In the genomic region with DNA sequence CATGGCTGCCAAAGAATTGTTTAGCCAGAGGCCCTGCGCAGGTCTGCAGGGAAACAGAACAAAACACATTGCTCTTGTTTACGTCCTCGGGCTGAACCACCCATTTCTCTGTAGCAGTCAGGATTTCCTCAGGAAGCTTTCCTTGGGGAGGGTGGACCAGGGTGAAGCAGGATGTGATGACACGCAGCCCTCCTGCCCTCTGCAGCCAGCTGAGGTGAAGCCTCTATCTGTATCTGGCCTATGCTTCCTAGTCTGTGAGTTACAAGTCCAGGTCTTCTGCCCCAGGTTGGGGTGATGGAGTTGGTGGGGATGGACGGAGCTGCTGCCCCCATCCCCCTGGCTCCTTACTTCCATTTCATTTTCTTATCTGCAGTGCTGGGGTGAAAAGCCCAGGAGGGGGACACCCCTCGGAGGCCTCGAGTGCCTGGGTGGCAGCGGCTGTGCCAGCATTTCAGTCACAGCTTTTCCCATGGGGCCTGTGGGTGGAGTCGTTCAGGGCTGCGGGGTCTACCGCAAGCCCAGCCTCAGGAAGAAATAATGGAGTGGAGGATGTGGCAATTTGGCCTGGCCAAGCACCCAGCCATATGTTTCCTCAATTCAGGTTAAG, we compare ENCODE assay signal across 9 cellular contexts. TPM values are rescaled to one million over a fixed set of nuclear protein-coding genes. Genes with fewer than 3 reads are reported as not detected.
DNase-seq lines count a peak whose midpoint lies in the region; ATAC-seq and TF ChIP-seq lines count a peak whose summit lies in the region.
"Had no signal": no experiment of that assay in that cellular context is flagged by ENCODE, and none has a peak within 500 bp of the region (broad histone marks: within the 10 kb centered on the region; RNA-seq: fewer than 3 reads in every experiment).

No MANE protein-coding gene starts in this region.

- TF ChIP-seq CTCF in transverse colon (IDR thresholded peaks at IDR 0.05): no peak
- no peak for TF ChIP-seq CTCF in CD8-positive, alpha-beta T cell (IDR thresholded peaks at IDR 0.05)

- peaks cover 4% of the 10 kb centered on the region for H3K4me1 Mint-ChIP-seq in activated CD4-positive, alpha-beta T cell treated with anti-CD3 and anti-CD28 coated beads for 36 hours
- peaks cover 24% of the 10 kb centered on the region for H3K4me1 Mint-ChIP-seq in activated T-helper 1 cell treated with anti-CD3 and anti-CD28 coated beads, Interleukin-12 subunit alpha, Interleukin-12 subunit beta, Interleukin-2, Interleukin-4 antibody, amounts not matched to agents 30 ng/mL and 10 ng/mL and 1 ng/mL, durations not matched to agents 14 hours and 24 hours and 36 hours (ENCODE audit: low read depth)
- H3K4me1 Mint-ChIP-seq in CD8-positive, alpha-beta T cell (ENCODE audit: low read depth): no peaks in the 10 kb centered on the region

- ATAC-seq in activated CD4-positive, alpha-beta T cell treated with anti-CD3 and anti-CD28 coated beads for 36 hours: no peak
- ATAC-seq in GM21515 (IDR thresholded peaks at IDR 0.05; ENCODE audit: unreplicated experiment): no peak
- no peak for ATAC-seq in CD8-positive, alpha-beta T cell
- ATAC-seq: K562 had no signal

- H3K27me3 Mint-ChIP-seq in activated CD4-positive, alpha-beta T cell treated with anti-CD3 and anti-CD28 coated beads for 36 hours: peaks cover 15% of the 10 kb centered on the region
- peaks cover 6% of the 10 kb centered on the region for H3K27me3 Mint-ChIP-seq in activated T-helper 1 cell treated with anti-CD3 and anti-CD28 coated beads, Interleukin-12 subunit alpha, Interleukin-12 subunit beta, Interleukin-2, Interleukin-4 antibody, amounts not matched to agents 30 ng/mL and 10 ng/mL and 1 ng/mL, durations not matched to agents 14 hours and 24 hours and 36 hours (ENCODE audit: insufficient read depth)
- H3K27me3 Mint-ChIP-seq in CD8-positive, alpha-beta T cell (ENCODE audit: low read depth): peaks cover 31% of the 10 kb centered on the region

- peaks cover 1% of the 10 kb centered on the region for H3K36me3 Mint-ChIP-seq in activated CD4-positive, alpha-beta T cell treated with anti-CD3 and anti-CD28 coated beads for 36 hours (ENCODE audit: low read depth)
- H3K36me3 Mint-ChIP-seq in activated T-helper 1 cell treated with anti-CD3 and anti-CD28 coated beads, Interleukin-12 subunit alpha, Interleukin-12 subunit beta, Interleukin-2, Interleukin-4 antibody, amounts not matched to agents 30 ng/mL and 10 ng/mL and 1 ng/mL, durations not matched to agents 14 hours and 24 hours and 36 hours (ENCODE audit: low read depth): no peaks in the 10 kb centered on the region
- H3K36me3 Mint-ChIP-seq in CD8-positive, alpha-beta T cell: no peaks in the 10 kb centered on the region

- no peaks in the 10 kb centered on the region for H3K36me3 ChIP-seq in transverse colon
- H3K36me3 ChIP-seq in CD8-positive, alpha-beta T cell (ENCODE audit: insufficient read depth, low read length): no peaks in the 10 kb centered on the region

- H3K4me3 ChIP-seq in transverse colon: no peak overlapping the region
- no peak overlapping the region for H3K4me3 ChIP-seq in CD8-positive, alpha-beta T cell (ENCODE audit: low read depth, low read length)
- H3K4me3 ChIP-seq: K562 had no signal

- peaks cover 0 to 12% (median 0%) of the 10 kb centered on the region in 4 donors for H3K4me1 ChIP-seq in transverse colon
- H3K4me1 ChIP-seq in CD8-positive, alpha-beta T cell (ENCODE audit: insufficient read depth, low read length): no peaks in the 10 kb centered on the region

- H3K27ac ChIP-seq in transverse colon: peak overlapping the region; percentile 25 to 50 (median 46)
- H3K27ac ChIP-seq in CD8-positive, alpha-beta T cell (ENCODE audit: low read depth, low read length): no peak overlapping the region

- H3K4me3 Mint-ChIP-seq in activated CD4-positive, alpha-beta T cell treated with anti-CD3 and anti-CD28 coated beads for 36 hours: no peak overlapping the region
- H3K4me3 Mint-ChIP-seq in activated T-helper 1 cell treated with anti-CD3 and anti-CD28 coated beads, Interleukin-12 subunit alpha, Interleukin-12 subunit beta, Interleukin-2, Interleukin-4 antibody, amounts not matched to agents 30 ng/mL and 10 ng/mL and 1 ng/mL, durations not matched to agents 14 hours and 24 hours and 36 hours: peak overlapping the region; percentile 22
- H3K4me3 Mint-ChIP-seq in CD8-positive, alpha-beta T cell: no peak overlapping the region

- in situ Hi-C loops in transverse colon (cut with MboI; ENCODE audit: low pct_ligation_motif_present in 1 of 4, low pct_unique_long_range_greater_than_20kb in 1 of 4, low sequenced_read_pairs in 3 of 4): no loop called here

- peak; percentile 13 for TF ChIP-seq EP300 in transverse colon (IDR thresholded peaks at IDR 0.05; ENCODE audit: low read depth)

- no peaks in the 10 kb centered on the region for H3K9me3 Mint-ChIP-seq in activated CD4-positive, alpha-beta T cell treated with anti-CD3 and anti-CD28 coated beads for 36 hours (ENCODE audit: low read depth)
- H3K9me3 Mint-ChIP-seq in activated T-helper 1 cell treated with anti-CD3 and anti-CD28 coated beads, Interleukin-12 subunit alpha, Interleukin-12 subunit beta, Interleukin-2, Interleukin-4 antibody, amounts not matched to agents 30 ng/mL and 10 ng/mL and 1 ng/mL, durations not matched to agents 14 hours and 24 hours and 36 hours: no peaks in the 10 kb centered on the region
- H3K9me3 Mint-ChIP-seq in CD8-positive, alpha-beta T cell: no peaks in the 10 kb centered on the region

- intact Hi-C loops in activated CD4-positive, alpha-beta T cell treated with anti-CD3 and anti-CD28 coated beads for 36 hours (cut with DNase I, micrococcal nuclease): no loop called here
- intact Hi-C loops in activated T-helper 1 cell treated with anti-CD3 and anti-CD28 coated beads, Interleukin-12 subunit alpha, Interleukin-12 subunit beta, Interleukin-2, Interleukin-4 antibody, amounts not matched to agents 30 ng/mL and 10 ng/mL and 1 ng/mL, durations not matched to agents 14 hours and 24 hours and 36 hours (cut with micrococcal nuclease): no loop called here
- intact Hi-C loops in transverse colon (cut with DNase I; ENCODE audit: low total_unique reads): no loop called here
- intact Hi-C loops in CD8-positive, alpha-beta T cell (cut with DNase I, micrococcal nuclease): no loop called here

- H3K27me3 ChIP-seq in transverse colon: no peaks in the 10 kb centered on the region
- H3K27me3 ChIP-seq in CD8-positive, alpha-beta T cell (ENCODE audit: insufficient read depth, low read length): no peaks in the 10 kb centered on the region

- TF ChIP-seq POLR2A in transverse colon (IDR thresholded peaks at IDR 0.05): no peak

- DNase-seq in activated CD4-positive, alpha-beta T cell treated with anti-CD3 and anti-CD28 coated beads for 36 hours: peak; percentile 4
- DNase-seq in activated CD4-positive, alpha-beta T cell treated with anti-CD3 and anti-CD28 coated beads for 48 hours: no peak
- DNase-seq in activated T-helper 1 cell treated with anti-CD3 and anti-CD28 coated beads, Interleukin-12 subunit alpha, Interleukin-12 subunit beta, Interleukin-2, Interleukin-4 antibody, amounts not matched to agents 30 ng/mL and 10 ng/mL and 1 ng/mL, durations not matched to agents 14 hours and 24 hours and 36 hours (ENCODE audit: low spot score): peak; percentile 6
- DNase-seq in hepatic stellate cell (ENCODE audit: low spot score) (peak; percentile 48), transverse colon (no peak)
- DNase-seq in stimulated activated CD4-positive, alpha-beta T cell treated with anti-CD3 and anti-CD28 coated beads, Interleukin-4, amount 100 ng/mL, for 4 hours: no peak
- DNase-seq in CD8-positive, alpha-beta T cell: no peak

- POLR2A ChIA-PET in activated CD4-positive, alpha-beta T cell treated with anti-CD3 and anti-CD28 coated beads for 36 hours (lab: Charles Lee): interaction anchor here (1.0 kb wide), 1 partner anchor 8 kb away, joined by 9 read pairs; no protein-coding TSS in a partner anchor
- POLR2A ChIA-PET in CD8-positive, alpha-beta T cell (lab: Charles Lee): no interaction called here

- H3K9me3 ChIP-seq in transverse colon: no peaks in the 10 kb centered on the region
- no peaks in the 10 kb centered on the region for H3K9me3 ChIP-seq in CD8-positive, alpha-beta T cell (ENCODE audit: low read length)

- no peak overlapping the region for H3K27ac Mint-ChIP-seq in activated CD4-positive, alpha-beta T cell treated with anti-CD3 and anti-CD28 coated beads for 36 hours
- peak overlapping the region; percentile 40 for H3K27ac Mint-ChIP-seq in activated T-helper 1 cell treated with anti-CD3 and anti-CD28 coated beads, Interleukin-12 subunit alpha, Interleukin-12 subunit beta, Interleukin-2, Interleukin-4 antibody, amounts not matched to agents 30 ng/mL and 10 ng/mL and 1 ng/mL, durations not matched to agents 14 hours and 24 hours and 36 hours
- no peak overlapping the region for H3K27ac Mint-ChIP-seq in CD8-positive, alpha-beta T cell

- WGBS in transverse colon (ENCODE audit: low coverage in 1 of 2), 2 donors: 60% methylated on average over 10 of the region's 11 CpGs; no CpG with 5 or more reads in 1 of the 2 donors

- CTCF ChIA-PET in activated CD4-positive, alpha-beta T cell treated with anti-CD3 and anti-CD28 coated beads for 36 hours (lab: Charles Lee): no interaction called here
- CTCF ChIA-PET in CD8-positive, alpha-beta T cell (lab: Charles Lee): no interaction called here

RNA-seq across cellular contexts. Expression of a gene that starts 24.9 kb away (rescaled TPM):
- total RNA-seq in activated CD4-positive, alpha-beta T cell treated with anti-CD3 and anti-CD28 coated beads for 36 hours: under 1 TPM; 0.26 to 0.46 TPM
- total RNA-seq in activated T-helper 1 cell treated with anti-CD3 and anti-CD28 coated beads, Interleukin-12 subunit alpha, Interleukin-12 subunit beta, Interleukin-2, Interleukin-4 antibody, amounts not matched to agents 30 ng/mL and 10 ng/mL and 1 ng/mL, durations not matched to agents 14 hours and 24 hours and 36 hours: 0.86 and 1.4 TPM in 2 replicates
- total RNA-seq in transverse colon: 10 to 100 TPM; 16.5 to 71.6 (median 28.7) TPM
- total RNA-seq in CD8-positive, alpha-beta T cell: under 1 TPM in 1 of 2 experiments, not detected in 1; 0.05 TPM

Comparison
In these comparisons a context has a peak if more than half of its experiments do, and no peak if none do; other contexts are left out.
1. DNase-seq: peak in activated CD4-positive, alpha-beta T cell treated with anti-CD3 and anti-CD28 coated beads for 36 hours (single experiment), activated T-helper 1 cell treated with anti-CD3 and anti-CD28 coated beads, Interleukin-12 subunit alpha, Interleukin-12 subunit beta, Interleukin-2, Interleukin-4 antibody, amounts not matched to agents 30 ng/mL and 10 ng/mL and 1 ng/mL, durations not matched to agents 14 hours and 24 hours and 36 hours (single experiment) and hepatic stellate cell (single experiment); none in activated CD4-positive, alpha-beta T cell treated with anti-CD3 and anti-CD28 coated beads for 48 hours (single experiment), transverse colon (single experiment), stimulated activated CD4-positive, alpha-beta T cell treated with anti-CD3 and anti-CD28 coated beads, Interleukin-4, amount 100 ng/mL, for 4 hours (0 of 2) and CD8-positive, alpha-beta T cell (0 of 7).